8 cellular contexts compared by ENCODE assay signal in the genomic region with DNA sequence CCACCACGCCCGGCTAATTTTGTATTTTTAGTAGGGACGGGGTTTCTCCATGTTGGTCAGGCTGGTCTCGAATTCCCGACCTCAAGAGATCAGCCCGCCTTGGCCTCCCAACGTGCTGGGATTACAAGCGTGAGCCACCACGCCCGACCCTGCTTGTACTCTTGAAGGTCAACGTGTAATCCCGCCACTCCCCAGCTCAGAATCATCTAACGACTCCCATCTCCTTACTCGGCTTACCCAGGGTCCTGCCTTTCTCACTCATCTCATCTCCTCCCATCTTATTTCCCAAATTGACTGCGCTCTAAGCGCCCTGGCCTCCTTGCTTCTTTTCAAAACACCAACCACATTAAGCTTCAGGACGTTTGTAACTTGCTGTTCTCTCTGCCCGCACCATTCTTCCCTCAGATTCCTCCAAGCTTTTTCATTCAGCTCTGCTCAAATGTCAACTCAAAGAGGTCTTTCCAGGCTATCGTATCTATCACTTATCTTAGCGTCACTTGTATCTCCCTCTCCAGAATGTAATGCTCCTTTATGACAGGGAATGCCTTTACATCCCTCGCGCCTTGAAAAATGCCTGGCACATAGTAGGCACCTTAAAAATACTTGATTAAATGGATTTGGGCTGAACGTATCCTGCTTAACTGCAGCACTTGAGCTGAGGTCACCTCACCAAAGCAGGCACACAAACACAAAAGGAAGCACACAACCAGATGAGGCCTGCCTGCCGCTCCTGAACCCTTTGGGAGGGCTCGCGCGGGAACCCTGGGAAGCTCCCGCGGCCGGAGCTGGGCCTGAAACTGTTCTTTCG.
DNase-seq lines count a peak whose midpoint lies in the region; FAIRE-seq and TF ChIP-seq lines count a peak whose summit lies in the region.

No MANE protein-coding gene starts in this region.

- H3K9ac ChIP-seq in mucosa of rectum (ENCODE audit: low read depth in 1 of 2, low read length in 2 of 2): peak overlapping the region; percentile 99

- H3K27ac ChIP-seq in mucosa of rectum (ENCODE audit: low read depth in 2 of 2, low read length in 2 of 2): peak overlapping the region; percentile 99 to 100

- H3K4me3 ChIP-seq in mucosa of rectum (ENCODE audit: low read length in 2 of 2): peak overlapping the region; percentile 84 to 90

- FAIRE-seq in H54 (lab: Jason Lieb, UNC): no peak

- no peaks in the 10 kb centered on the region for H3K36me3 ChIP-seq in mucosa of rectum (ENCODE audit: control insufficient read depth in 2 of 2, insufficient read depth in 2 of 2, low read length in 2 of 2)

- no peak for TF ChIP-seq POLR2A in H54 (IDR thresholded peaks at IDR 0.05; ENCODE audit: low read depth, low read length)

- H3K9me3 ChIP-seq in mucosa of rectum (ENCODE audit: control insufficient read depth in 2 of 2, low read length in 2 of 2): no peaks in the 10 kb centered on the region

- H3K4me1 ChIP-seq in mucosa of rectum (ENCODE audit: control insufficient read depth in 2 of 2, insufficient read depth in 2 of 2, low read length in 2 of 2): peaks cover 15 to 16% of the 10 kb centered on the region in 2 donors

- DNase-seq in NCI-H1436 (lab: John Stamatoyannopoulos, UW) (peak; percentile 48), NCI-H1436 treated with DMSO at 0.1 percent for 48 hours (lab: John Stamatoyannopoulos, UW) (no peak), NCI-H69 (lab: John Stamatoyannopoulos, UW) (peak; percentile 76), dedifferentiated amniotic fluid mesenchymal stem cell (ENCODE audit: extremely low spot score) (peak; percentile 42), H54 (ENCODE audit: insufficient read length, low spot score) (no peak), epidermal melanocyte (ENCODE audit: insufficient read length, low spot score) (no peak)
- no peak for DNase-seq in effector CD4-positive, alpha-beta T cell

- H3K27me3 ChIP-seq in mucosa of rectum (ENCODE audit: control insufficient read depth in 2 of 2, insufficient read depth in 2 of 2, low read length in 2 of 2): no peaks in the 10 kb centered on the region

Comparison
In these comparisons a context has a peak if more than half of its experiments do, and no peak if none do; other contexts are left out.
1. DNase-seq: peak in NCI-H1436 (single experiment), NCI-H69 (single experiment) and dedifferentiated amniotic fluid mesenchymal stem cell (single experiment); none in NCI-H1436 treated with DMSO at 0.1 percent for 48 hours (single experiment), H54 (single experiment), effector CD4-positive, alpha-beta T cell (single experiment) and epidermal melanocyte (single experiment).